In genomic region chrX:66019310-66019652, GRCh38 we compare ENCODE assay signal across 13 cellular contexts. TPM values are rescaled to one million over a fixed set of nuclear protein-coding genes. Genes with fewer than 3 reads are reported as not detected.
"Had no signal": no experiment of that assay in that cellular context is flagged by ENCODE, and none has a peak within 500 bp of the region (broad histone marks: within the 10 kb centered on the region; RNA-seq: fewer than 3 reads in every experiment).

No MANE protein-coding gene starts in this region.

- DNase-seq: activated CD4-positive, CD25-positive, alpha-beta regulatory T cell; activated gamma-delta T cell treated with Interleukin-2 at 50 U/mL for 16 hours; activated T-cell treated with anti-CD3 and anti-CD28 coated beads, Interleukin-2, amount 50 U/mL, for 48 hours; colonic mucosa; effector CD8-positive, alpha-beta T cell; heart left ventricle; mesenchymal stem cell; retina; T-helper 1 cell; transverse colon had no signal

- H3K9me3 ChIP-seq: ascending aorta, colonic mucosa, heart left ventricle, transverse colon had no signal

- ATAC-seq: heart left ventricle, left lobe of liver had no signal

RNA-seq across cellular contexts. Expression of gene VSIG4, which starts 20.6 kb away (rescaled TPM):
- total RNA-seq: bronchial epithelial cell had no signal
